In genomic region chr10:102055647-102056419, GRCh38 we compare ENCODE assay signal across 8 cellular contexts. TPM values are rescaled to one million over a fixed set of nuclear protein-coding genes. Genes with fewer than 3 reads are reported as not detected.
A peak's percentile ranks its signal among the peaks of the same experiment; 100 is the strongest.
DNase-seq lines count a peak whose midpoint lies in the region; ATAC-seq, FAIRE-seq and TF ChIP-seq lines count a peak whose summit lies in the region.

Gene ARMH3 (minus strand): TSS chr10:102056173. CDS start chr10:102040114, 16,059 bp downstream.

- H3K27me3 ChIP-seq in AG04450 (ENCODE audit: control insufficient read depth, insufficient read depth, low read length), result no peaks in the 10 kb centered on the region

- FAIRE-seq in islet of Langerhans (lab: Jason Lieb, UNC), result peak; percentile 83

- H3K4me3 ChIP-seq in AG04450 (ENCODE audit: low read depth, low read length), result peak within 1 kb of the TSS; percentile 89

- TF ChIP-seq CTCF in AG04450 (IDR thresholded peaks at IDR 0.05; ENCODE audit: low read depth, low read length), result no peak

- H3K27ac ChIP-seq in AG04450 (ENCODE audit: low read depth, low read length), result peak within 1 kb of the TSS; percentile 77

- DNase-seq in AG04450 (ENCODE audit: low read depth, low spot score), result peak; percentile 93
- peak; percentile 98 for DNase-seq in NCI-H226
- DNase-seq in activated CD4-positive, CD25-positive, alpha-beta regulatory T cell (lab: John Stamatoyannopoulos, UW), result peak; percentile 72 to 80 (median 76)
- DNase-seq in central memory CD4-positive, alpha-beta T cell, result peak; percentile 88
- peak; percentile 82 for DNase-seq in stimulated activated CD4-positive, alpha-beta T cell treated with anti-CD3 and anti-CD28 coated beads, Interleukin-12 subunit alpha, Interleukin-12 subunit beta, amount 100 ng/mL, for 4 hours

- ATAC-seq in GM18907 (IDR thresholded peaks at IDR 0.05; ENCODE audit: unreplicated experiment) (peak; percentile 95), HG03159 (IDR thresholded peaks at IDR 0.05; ENCODE audit: unreplicated experiment) (peak; percentile 96)

- no peaks in the 10 kb centered on the region; the same call in 1 of the 2 replicates for H3K9me3 ChIP-seq in AG04450 (ENCODE audit: control insufficient read depth, insufficient read depth, low read length)

- CTCF ChIA-PET in AG04450 (lab: Charles Lee), result interaction anchor here (0.6 to 3.9 kb wide), 4 partner anchors 17 to 215 kb away, joined by 4 to 26 read pairs (median 8); no protein-coding TSS in a partner anchor

- POLR2A ChIA-PET in AG04450 (lab: Yijun Ruan, JAX), result interaction anchor here (0.6 to 1.4 kb wide), 4 partner anchors 9 to 238 kb away, joined by 3 to 8 read pairs (median 4); partner anchors contain the start of gene OGA

RNA-seq across cellular contexts. Expression of gene ARMH3, which starts in this region (rescaled TPM):
- polyA plus RNA-seq in AG04450 (2011; rRNA removed), result 19.5 and 19.8 TPM in 2 replicates
- polyA minus RNA-seq in AG04450 (2011; rRNA and poly(A)+ RNA removed), result 17.0 and 17.1 TPM in 2 replicates

Comparison
In these comparisons a context has a peak if more than half of its experiments do, and no peak if none do; other contexts are left out.
1. Peak in every context shown above with its lines: DNase-seq, ATAC-seq, H3K4me3 ChIP-seq and H3K27ac ChIP-seq.